In genomic region chr10:42836771-42837468, GRCh38 we compare ENCODE assay signal across 9 cellular contexts. TPM values are rescaled to one million over a fixed set of nuclear protein-coding genes. Genes with fewer than 3 reads are reported as not detected.
DNase-seq lines count a peak whose midpoint lies in the region; ATAC-seq, FAIRE-seq and TF ChIP-seq lines count a peak whose summit lies in the region.
"Had no signal": no experiment of that assay in that cellular context is flagged by ENCODE, and none has a peak within 500 bp of the region (broad histone marks: within the 10 kb centered on the region; RNA-seq: fewer than 3 reads in every experiment).

No MANE protein-coding gene starts in this region.

- no peaks in the 10 kb centered on the region for H3K9me3 ChIP-seq in keratinocyte (ENCODE audit: control insufficient read depth, low read depth, low read length)

- no peak for FAIRE-seq in bronchial epithelial cell (lab: Jason Lieb, UNC)
- no peak for FAIRE-seq in keratinocyte (lab: Jason Lieb, UNC)

- no peaks in the 10 kb centered on the region for H3K4me1 ChIP-seq in keratinocyte (ENCODE audit: control insufficient read depth, extremely low read depth, insufficient read depth, low read length)
- no peaks in the 10 kb centered on the region for H3K4me1 ChIP-seq in urinary bladder (ENCODE audit: insufficient read depth)

- no peak overlapping the region for H3K9ac ChIP-seq in keratinocyte (ENCODE audit: control insufficient read depth, extremely low read depth, insufficient read depth, low read length)

- H3K4me3 Mint-ChIP-seq in activated naive CD8-positive, alpha-beta T cell treated with anti-CD3 and anti-CD28 coated beads, Interleukin-2, amount 10 ng/mL, durations not matched to agents 7 days and 5 days = peak overlapping the region; percentile 62
- H3K4me3 Mint-ChIP-seq in activated naive CD8-positive, alpha-beta T cell treated with anti-CD3 and anti-CD28 coated beads, Interleukin-2, amount 50 U/mL, for 24 hours = no peak overlapping the region
- H3K4me3 Mint-ChIP-seq: activated naive CD4-positive, alpha-beta T cell treated with anti-CD3 and anti-CD28 coated beads, Interleukin-2, amount 50 U/mL, for 24 hours had no signal

- peaks cover 27% of the 10 kb centered on the region for H3K27me3 Mint-ChIP-seq in activated naive CD8-positive, alpha-beta T cell treated with anti-CD3 and anti-CD28 coated beads, Interleukin-2, amount 10 ng/mL, durations not matched to agents 7 days and 5 days
- H3K27me3 Mint-ChIP-seq in activated naive CD8-positive, alpha-beta T cell treated with anti-CD3 and anti-CD28 coated beads, Interleukin-2, amount 50 U/mL, for 24 hours = peaks cover 24% of the 10 kb centered on the region

- H4K20me1 ChIP-seq in keratinocyte (ENCODE audit: control insufficient read depth, extremely low read depth, insufficient read depth, low read length) = no peaks in the 10 kb centered on the region

- H3K27me3 ChIP-seq in bronchial epithelial cell (ENCODE audit: control insufficient read depth, insufficient read depth, low read length) (no peaks in the 10 kb centered on the region), keratinocyte (ENCODE audit: control insufficient read depth, extremely low read depth, insufficient read depth, low read length) (no peaks in the 10 kb centered on the region)

- ATAC-seq in activated naive CD8-positive, alpha-beta T cell treated with anti-CD3 and anti-CD28 coated beads, Interleukin-2, amount 10 ng/mL, durations not matched to agents 7 days and 5 days (ENCODE audit: low read depth) = peak; percentile 63
- no peak for ATAC-seq in activated naive CD8-positive, alpha-beta T cell treated with anti-CD3 and anti-CD28 coated beads, Interleukin-2, amount 50 U/mL, for 24 hours
- no peak for ATAC-seq in HG03135 (IDR thresholded peaks at IDR 0.05; ENCODE audit: unreplicated experiment)

- H3K4me3 ChIP-seq in bronchial epithelial cell (ENCODE audit: low read depth, low read length) (peak overlapping the region; percentile 41), keratinocyte (ENCODE audit: control insufficient read depth in 2 of 3, extremely low read depth in 1 of 3, insufficient read depth in 2 of 3, low read depth in 1 of 3, low read length in 3 of 3) (peak overlapping the region; percentile 43 to 59 (median 48)), urinary bladder (ENCODE audit: low read depth, low read length) (peak overlapping the region; percentile 29)

- no peaks in the 10 kb centered on the region for H3K79me2 ChIP-seq in keratinocyte (ENCODE audit: control insufficient read depth, insufficient read depth, low read length)

- H3K36me3 Mint-ChIP-seq in activated naive CD8-positive, alpha-beta T cell treated with anti-CD3 and anti-CD28 coated beads, Interleukin-2, amount 10 ng/mL, durations not matched to agents 7 days and 5 days = peaks cover 2% of the 10 kb centered on the region
- peaks cover 5% of the 10 kb centered on the region for H3K36me3 Mint-ChIP-seq in activated naive CD8-positive, alpha-beta T cell treated with anti-CD3 and anti-CD28 coated beads, Interleukin-2, amount 50 U/mL, for 24 hours (ENCODE audit: low read depth)
- H3K36me3 Mint-ChIP-seq: activated naive CD4-positive, alpha-beta T cell treated with anti-CD3 and anti-CD28 coated beads, Interleukin-2, amount 50 U/mL, for 24 hours had no signal

- WGBS in urinary bladder = 3% methylated on average over 60 of the region's 60 CpGs

- H3K27ac ChIP-seq in keratinocyte (ENCODE audit: control insufficient read depth, insufficient read depth, low read length) (no peak overlapping the region), urinary bladder (ENCODE audit: low read depth) (no peak overlapping the region)

- POLR2A ChIA-PET in activated naive CD8-positive, alpha-beta T cell treated with anti-CD3 and anti-CD28 coated beads, Interleukin-2, amount 10 ng/mL, durations not matched to agents 7 days and 5 days (lab: Charles Lee) = no interaction called here

- H3K4me2 ChIP-seq in keratinocyte (ENCODE audit: control insufficient read depth, extremely low read depth, insufficient read depth, low read depth, low read length) = peak overlapping the region; percentile 66

- H3K9me3 Mint-ChIP-seq in activated naive CD8-positive, alpha-beta T cell treated with anti-CD3 and anti-CD28 coated beads, Interleukin-2, amount 10 ng/mL, durations not matched to agents 7 days and 5 days = no peaks in the 10 kb centered on the region
- no peaks in the 10 kb centered on the region for H3K9me3 Mint-ChIP-seq in activated naive CD8-positive, alpha-beta T cell treated with anti-CD3 and anti-CD28 coated beads, Interleukin-2, amount 50 U/mL, for 24 hours
- H3K9me3 Mint-ChIP-seq: activated naive CD4-positive, alpha-beta T cell treated with anti-CD3 and anti-CD28 coated beads, Interleukin-2, amount 50 U/mL, for 24 hours had no signal

- no peaks in the 10 kb centered on the region for H3K36me3 ChIP-seq in bronchial epithelial cell (ENCODE audit: control insufficient read depth, insufficient read depth, low read length)
- H3K36me3 ChIP-seq in keratinocyte (ENCODE audit: control insufficient read depth in 2 of 2, extremely low read depth in 1 of 2, insufficient read depth in 2 of 2, low read length in 2 of 2) = no peaks in the 10 kb centered on the region
- H3K36me3 ChIP-seq in urinary bladder (ENCODE audit: insufficient read depth) = no peaks in the 10 kb centered on the region

- H3K4me1 Mint-ChIP-seq in activated naive CD8-positive, alpha-beta T cell treated with anti-CD3 and anti-CD28 coated beads, Interleukin-2, amount 10 ng/mL, durations not matched to agents 7 days and 5 days = peaks cover 2% of the 10 kb centered on the region
- H3K4me1 Mint-ChIP-seq in activated naive CD8-positive, alpha-beta T cell treated with anti-CD3 and anti-CD28 coated beads, Interleukin-2, amount 50 U/mL, for 24 hours = peaks cover 2% of the 10 kb centered on the region
- H3K4me1 Mint-ChIP-seq: activated naive CD4-positive, alpha-beta T cell treated with anti-CD3 and anti-CD28 coated beads, Interleukin-2, amount 50 U/mL, for 24 hours had no signal

- H3K9me1 ChIP-seq in keratinocyte (ENCODE audit: control insufficient read depth, extremely low read depth, insufficient read depth, low read length) = no peaks in the 10 kb centered on the region

- TF ChIP-seq CTCF in bronchial epithelial cell (IDR thresholded peaks at IDR 0.05; ENCODE audit: insufficient read depth, low read length, severe bottlenecking) (peak; percentile 10), keratinocyte (optimal IDR thresholded peaks at IDR 0.05 in 1 of 3, IDR thresholded peaks at IDR 0.05 in 1 of 3, conservative IDR thresholded peaks at IDR 0.05 in 1 of 3; ENCODE audit: extremely low read depth in 1 of 3, insufficient read depth in 2 of 3, low read length in 3 of 3) (peak in 2 of 3 experiments; percentile 11 to 69)

- peak; percentile 33 for DNase-seq in activated naive CD8-positive, alpha-beta T cell treated with anti-CD3 and anti-CD28 coated beads, Interleukin-2, amount 10 ng/mL, durations not matched to agents 7 days and 5 days
- DNase-seq in activated naive CD8-positive, alpha-beta T cell treated with anti-CD3 and anti-CD28 coated beads, Interleukin-2, amount 50 U/mL, for 24 hours = no peak
- DNase-seq in bronchial epithelial cell (ENCODE audit: low read depth) = peak; percentile 24
- DNase-seq in keratinocyte (ENCODE audit: low read depth, low spot score) = no peak
- DNase-seq in NCI-H1930 (lab: John Stamatoyannopoulos, UW) = no peak
- DNase-seq in midbrain (lab: John Stamatoyannopoulos, UW) = no peak

- dilution Hi-C loops in keratinocyte (cut with MboI; ENCODE audit: extremely low pct_ligation_motif_present, low sequenced_read_pairs) = no loop called here

- H3K27ac Mint-ChIP-seq in activated naive CD8-positive, alpha-beta T cell treated with anti-CD3 and anti-CD28 coated beads, Interleukin-2, amount 10 ng/mL, durations not matched to agents 7 days and 5 days = no peak overlapping the region
- H3K27ac Mint-ChIP-seq in activated naive CD8-positive, alpha-beta T cell treated with anti-CD3 and anti-CD28 coated beads, Interleukin-2, amount 50 U/mL, for 24 hours = no peak overlapping the region
- H3K27ac Mint-ChIP-seq: activated naive CD4-positive, alpha-beta T cell treated with anti-CD3 and anti-CD28 coated beads, Interleukin-2, amount 50 U/mL, for 24 hours had no signal

- peak overlapping the region; percentile 52 for H2AFZ ChIP-seq in keratinocyte (ENCODE audit: control insufficient read depth, low read length)

RNA-seq across cellular contexts. Expression of gene BMS1, which starts 54.3 kb away (rescaled TPM):
- total RNA-seq in activated naive CD8-positive, alpha-beta T cell treated with anti-CD3 and anti-CD28 coated beads, Interleukin-2, amount 10 ng/mL, durations not matched to agents 7 days and 5 days = 10 to 100 TPM; 16.4 to 16.7 TPM
- total RNA-seq in bronchial epithelial cell (14.7 and 18.8 TPM in 2 replicates), urinary bladder (15.4 TPM)
- polyA plus RNA-seq in keratinocyte (6.1 to 11.4 TPM (median 8.6 TPM) in 3 replicates), urinary bladder (11.5 TPM)
- polyA plus RNA-seq in keratinocyte (2011; ENCODE audit: low read depth) = 20.3 TPM
- 7.0 and 7.6 TPM in 2 replicates for polyA plus RNA-seq in keratinocyte (2011; cell fraction: cytosol; rRNA removed)
- 13.2 and 16.8 TPM in 2 replicates for polyA plus RNA-seq in keratinocyte (2011; cell fraction: nucleus; rRNA removed)
- polyA plus RNA-seq in keratinocyte (2012; ENCODE audit: low replicate concordance) = 10.2 and 22.7 TPM in 2 replicates
- polyA minus RNA-seq in keratinocyte = 6.1 to 13.6 TPM (median 6.7 TPM) in 3 replicates
- 5.6 TPM for polyA minus RNA-seq in keratinocyte (2011; cell fraction: cytosol; rRNA and poly(A)+ RNA removed)
- polyA minus RNA-seq in keratinocyte (2011; cell fraction: nucleus; rRNA and poly(A)+ RNA removed) = 8.9 and 16.8 TPM in 2 replicates

Comparison
In these comparisons a context has a peak if more than half of its experiments do, and no peak if none do; other contexts are left out.
1. DNase-seq: peak in activated naive CD8-positive, alpha-beta T cell treated with anti-CD3 and anti-CD28 coated beads, Interleukin-2, amount 10 ng/mL, durations not matched to agents 7 days and 5 days (single experiment) and bronchial epithelial cell (single experiment); none in activated naive CD8-positive, alpha-beta T cell treated with anti-CD3 and anti-CD28 coated beads, Interleukin-2, amount 50 U/mL, for 24 hours (single experiment), keratinocyte (single experiment), NCI-H1930 (0 of 2) and midbrain (single experiment).
2. Peak in every context shown above with its lines, with median percentiles within 50 percentile points of each other: H3K4me3 ChIP-seq.